ENCODE assay signal across 8 cellular contexts in genomic region chr1:117758444-117759316, GRCh38.
A peak's percentile ranks its signal among the peaks of the same experiment; 100 is the strongest.
DNase-seq lines count a peak whose midpoint lies in the region; ATAC-seq and TF ChIP-seq lines count a peak whose summit lies in the region.

No MANE protein-coding gene starts in this region.

- 11% methylated on average over 25 to 26 of the region's 26 CpGs for WGBS in esophagus, 2 donors

- peaks cover 3% of the 10 kb centered on the region; the same call in 1 of the 2 replicates for H3K27me3 ChIP-seq in HUES6 (ENCODE audit: control insufficient read depth, insufficient read depth, low read length)
- peaks cover 4% of the 10 kb centered on the region for H3K27me3 ChIP-seq in NT2/D1 (ENCODE audit: insufficient read depth, insufficient read length)
- H3K27me3 ChIP-seq in esophagus (ENCODE audit: control insufficient read depth in 1 of 2, insufficient read depth in 2 of 2, low read length in 2 of 2), result no peaks in the 10 kb centered on the region

- H3K4me1 ChIP-seq in HUES6 (ENCODE audit: control insufficient read depth, insufficient read depth, low read length) (peaks cover 10% of the 10 kb centered on the region), NT2/D1 (ENCODE audit: insufficient read depth, insufficient read length) (peaks cover 4% of the 10 kb centered on the region), esophagus (ENCODE audit: control insufficient read depth in 2 of 2, insufficient read depth in 2 of 2, low read length in 1 of 2) (peaks cover 0 to 2% of the 10 kb centered on the region in 2 donors)

- H3K27ac ChIP-seq in HUES6 (ENCODE audit: low read depth, low read length), result no peak overlapping the region
- H3K27ac ChIP-seq in esophagus (ENCODE audit: low read depth in 2 of 2, low read length in 1 of 2), result no peak overlapping the region

- intact Hi-C loops in CD14-positive monocyte (cut with micrococcal nuclease), result loop anchor here in 1 of 2 donors (5.0 kb wide), 1 partner anchor 246 kb away; no protein-coding TSS in a partner anchor

- peaks cover 0 to 3% (median 0%) of the 10 kb centered on the region in 7 donors for H3K9me3 Mint-ChIP-seq in CD14-positive monocyte
- no peaks in the 10 kb centered on the region for H3K9me3 Mint-ChIP-seq in naive B cell

- H3K36me3 ChIP-seq in HUES6 (ENCODE audit: control insufficient read depth, insufficient read depth, low read length), result no peaks in the 10 kb centered on the region
- H3K36me3 ChIP-seq in NT2/D1 (ENCODE audit: insufficient read depth, insufficient read length, low read length), result no peaks in the 10 kb centered on the region
- H3K36me3 ChIP-seq in esophagus (ENCODE audit: control insufficient read depth in 2 of 2, insufficient read depth in 2 of 2, low read length in 1 of 2), result no peaks in the 10 kb centered on the region

- TF ChIP-seq CTCF in CD14-positive monocyte (IDR thresholded peaks at IDR 0.05), result peak; percentile 91

- H3K9ac ChIP-seq in HUES6 (ENCODE audit: low read length), result no peak overlapping the region
- H3K9ac ChIP-seq in NT2/D1 (ENCODE audit: insufficient read length, low read depth), result no peak overlapping the region

- H3K4me3 ChIP-seq in HUES6 (ENCODE audit: low read depth, low read length) (peak overlapping the region; percentile 52), NT2/D1 (ENCODE audit: insufficient read length, low read depth) (peak overlapping the region; percentile 6), esophagus (ENCODE audit: low read depth in 1 of 2, low read length in 2 of 2) (peak overlapping the region; percentile 23 to 37)

- H3K4me3 Mint-ChIP-seq in CD14-positive monocyte (peak overlapping the region; percentile 69 to 80), naive B cell (peak overlapping the region; percentile 25 to 87 (median 78))

- H3K27me3 Mint-ChIP-seq in CD14-positive monocyte (ENCODE audit: low read depth in 3 of 3) (peaks cover 11 to 24% (median 16%) of the 10 kb centered on the region in 3 donors), naive B cell (peaks cover 16 to 28% (median 24%) of the 10 kb centered on the region in 3 donors)

- peak overlapping the region in 2 of 7 donors; percentile 26 to 29 for H3K27ac Mint-ChIP-seq in CD14-positive monocyte
- peak overlapping the region in 2 of 6 donors; percentile 22 to 36 for H3K27ac Mint-ChIP-seq in naive B cell

- H3K9me3 ChIP-seq in HUES6 (ENCODE audit: control insufficient read depth, insufficient read depth, low read depth, low read length) (no peaks in the 10 kb centered on the region), NT2/D1 (ENCODE audit: insufficient read depth, low read length) (0 out of 2 replicates have a peak, but pooled peaks cover 4% of the 10 kb centered on the region), esophagus (ENCODE audit: control insufficient read depth in 2 of 2, insufficient read depth in 1 of 2, low read depth in 1 of 2, low read length in 1 of 2) (no peaks in the 10 kb centered on the region)

- H3K4me1 Mint-ChIP-seq in CD14-positive monocyte (peaks cover 14% of the 10 kb centered on the region), naive B cell (peaks cover 6 to 11% (median 10%) of the 10 kb centered on the region in 3 donors)

- H3K36me3 Mint-ChIP-seq in CD14-positive monocyte (no peaks in the 10 kb centered on the region), naive B cell (no peaks in the 10 kb centered on the region)

- DNase-seq in CD14-positive monocyte (ENCODE audit: low spot score) (no peak), NT2/D1 (ENCODE audit: low read depth, low spot score) (peak; percentile 95), activated T-cell treated with anti-CD3 and anti-CD28 coated beads for 1 hour (ENCODE audit: low read depth) (peak; percentile 50), naive B cell (peak; percentile 62)
- DNase-seq in stimulated activated CD8-positive, alpha-beta memory T cell treated with anti-CD3 and anti-CD28 coated beads, Interleukin-7, amount 100 ng/mL, for 4 hours (ENCODE audit: low read depth in 2 of 2), result peak; percentile 44 to 48

- ATAC-seq in GM19397 (IDR thresholded peaks at IDR 0.05; ENCODE audit: unreplicated experiment), result peak; percentile 78
- peak; percentile 92 to 95 for ATAC-seq in naive B cell (ENCODE audit: low read depth in 2 of 2)
